1 cellular context compared by ENCODE assay signal in the genomic region with DNA sequence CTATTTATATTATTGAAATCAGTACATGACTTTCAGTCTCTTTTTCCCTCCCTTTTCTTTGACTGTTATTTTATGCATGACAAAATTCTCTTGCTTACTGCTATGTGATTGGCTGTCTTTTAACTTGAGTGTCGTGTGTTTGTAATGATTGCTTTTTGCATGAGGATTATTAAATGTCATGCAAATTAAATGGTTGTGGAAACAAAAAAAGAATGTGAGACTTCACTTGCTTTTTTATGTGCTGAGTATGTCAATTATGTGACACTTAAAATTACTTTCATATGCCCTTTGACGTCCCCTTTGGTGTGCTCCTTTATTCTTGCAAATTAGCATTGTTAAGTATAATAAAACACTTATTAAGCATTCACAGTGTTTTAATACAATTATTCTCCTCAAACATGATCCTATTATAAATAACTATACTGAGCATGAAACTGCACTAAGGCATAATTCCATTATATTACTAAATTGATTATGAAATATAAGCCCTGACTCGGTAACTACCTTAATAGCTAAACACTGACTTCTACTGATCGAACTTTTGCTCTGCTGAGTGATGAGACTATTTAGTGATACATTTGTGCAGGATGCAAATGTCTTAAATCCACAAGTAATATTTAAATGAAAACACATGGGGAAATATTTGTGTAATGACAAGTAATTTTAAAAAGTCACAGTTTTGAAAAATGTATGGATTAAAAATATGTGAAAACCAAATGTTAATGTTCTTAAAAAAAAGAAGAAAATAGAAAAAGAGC.
TF ChIP-seq lines count a peak whose summit lies in the region.

No MANE protein-coding gene starts in this region.

TF ChIP-seq in SK-N-SH, 30 proteins besides CTCF, POLR2A, EP300 and RAD21 (continued from another document):
- TF ChIP-seq PBX3 (IDR thresholded peaks at IDR 0.05) (no peak), USF1 (IDR thresholded peaks at IDR 0.05; ENCODE audit: borderline replicate concordance, low read depth) (no peak), NFIC (IDR thresholded peaks at IDR 0.05; ENCODE audit: borderline replicate concordance) (no peak)
TF ChIP-seq in SK-N-SH: peak in this region for 0.
